26 cellular contexts compared by ENCODE assay signal in genomic region chr3:62732183-62732904, GRCh38.
"Had no signal": no experiment of that assay in that cellular context is flagged by ENCODE, and none has a peak within 500 bp of the region (broad histone marks: within the 10 kb centered on the region; RNA-seq: fewer than 3 reads in every experiment).

No MANE protein-coding gene starts in this region.

- H3K4me3 Mint-ChIP-seq: activated CD4-positive, alpha-beta memory T cell treated with anti-CD3 and anti-CD28 coated beads, Interleukin-2, amount 10 ng/mL, durations not matched to agents 7 days and 5 days; activated CD4-positive, alpha-beta T cell treated with anti-CD3 and anti-CD28 coated beads, Interleukin-2, amount 10 ng/mL, durations not matched to agents 7 days and 5 days; activated T-cell treated with anti-CD3 and anti-CD28 coated beads, Interleukin-2, amount 50 U/mL, for 24 hours; activated T-helper 17 cell treated with anti-CD3 and anti-CD28 coated beads, Interleukin-2, amount 50 U/mL, for 72 hours; immature natural killer cell; memory B cell; natural killer cell treated with Interleukin-12 subunit alpha and Interleukin-12 subunit beta and Interleukin-15 and Interleukin-18, amount 100 ng/mL, for 72 hours; stimulated activated naive CD8-positive, alpha-beta T cell treated with anti-CD3 and anti-CD28 coated beads, Interleukin-15, amount 100 ng/mL, for 72 hours had no signal

- H3K4me3 ChIP-seq: gastrocnemius medialis, right atrium auricular region, upper lobe of left lung, vagina had no signal

- H3K27ac Mint-ChIP-seq: activated CD4-positive, alpha-beta memory T cell treated with anti-CD3 and anti-CD28 coated beads, Interleukin-2, amount 10 ng/mL, durations not matched to agents 7 days and 5 days; activated CD4-positive, alpha-beta T cell treated with anti-CD3 and anti-CD28 coated beads, Interleukin-2, amount 10 ng/mL, durations not matched to agents 7 days and 5 days; activated T-cell treated with anti-CD3 and anti-CD28 coated beads, Interleukin-2, amount 50 U/mL, for 24 hours; activated T-helper 17 cell treated with anti-CD3 and anti-CD28 coated beads, Interleukin-2, amount 50 U/mL, for 72 hours; immature natural killer cell; memory B cell; natural killer cell treated with Interleukin-12 subunit alpha and Interleukin-12 subunit beta and Interleukin-15 and Interleukin-18, amount 100 ng/mL, for 72 hours; stimulated activated naive CD8-positive, alpha-beta T cell treated with anti-CD3 and anti-CD28 coated beads, Interleukin-15, amount 100 ng/mL, for 72 hours had no signal

- H3K36me3 Mint-ChIP-seq: immature natural killer cell; memory B cell; natural killer cell treated with Interleukin-12 subunit alpha and Interleukin-12 subunit beta and Interleukin-15 and Interleukin-18, amount 100 ng/mL, for 72 hours had no signal

- H3K27ac ChIP-seq: gastrocnemius medialis, right atrium auricular region, upper lobe of left lung, vagina had no signal

- H3K27me3 Mint-ChIP-seq: activated CD4-positive, alpha-beta memory T cell treated with anti-CD3 and anti-CD28 coated beads, Interleukin-2, amount 10 ng/mL, durations not matched to agents 7 days and 5 days; activated CD4-positive, alpha-beta T cell treated with anti-CD3 and anti-CD28 coated beads, Interleukin-2, amount 10 ng/mL, durations not matched to agents 7 days and 5 days; activated T-cell treated with anti-CD3 and anti-CD28 coated beads, Interleukin-2, amount 50 U/mL, for 24 hours; activated T-helper 17 cell treated with anti-CD3 and anti-CD28 coated beads, Interleukin-2, amount 50 U/mL, for 72 hours; memory B cell; natural killer cell treated with Interleukin-12 subunit alpha and Interleukin-12 subunit beta and Interleukin-15 and Interleukin-18, amount 100 ng/mL, for 72 hours; stimulated activated naive CD8-positive, alpha-beta T cell treated with anti-CD3 and anti-CD28 coated beads, Interleukin-15, amount 100 ng/mL, for 72 hours had no signal

- H3K9me3 ChIP-seq: gastrocnemius medialis, right atrium auricular region, upper lobe of left lung, vagina had no signal

- ATAC-seq: activated T-helper 17 cell treated with anti-CD3 and anti-CD28 coated beads, Interleukin-2, amount 50 U/mL, for 72 hours; gastrocnemius medialis; natural killer cell treated with Interleukin-12 subunit alpha and Interleukin-12 subunit beta and Interleukin-15 and Interleukin-18, amount 100 ng/mL, for 72 hours; stimulated activated naive CD8-positive, alpha-beta T cell treated with anti-CD3 and anti-CD28 coated beads, Interleukin-15, amount 100 ng/mL, for 72 hours had no signal

- H3K4me1 Mint-ChIP-seq: activated CD4-positive, alpha-beta memory T cell treated with anti-CD3 and anti-CD28 coated beads, Interleukin-2, amount 10 ng/mL, durations not matched to agents 7 days and 5 days; activated CD4-positive, alpha-beta T cell treated with anti-CD3 and anti-CD28 coated beads, Interleukin-2, amount 10 ng/mL, durations not matched to agents 7 days and 5 days; activated T-helper 17 cell treated with anti-CD3 and anti-CD28 coated beads, Interleukin-2, amount 50 U/mL, for 72 hours; immature natural killer cell; memory B cell; stimulated activated naive CD8-positive, alpha-beta T cell treated with anti-CD3 and anti-CD28 coated beads, Interleukin-15, amount 100 ng/mL, for 72 hours had no signal

- H3K9me3 Mint-ChIP-seq: activated CD4-positive, alpha-beta memory T cell treated with anti-CD3 and anti-CD28 coated beads, Interleukin-2, amount 10 ng/mL, durations not matched to agents 7 days and 5 days; activated CD4-positive, alpha-beta T cell treated with anti-CD3 and anti-CD28 coated beads, Interleukin-2, amount 10 ng/mL, durations not matched to agents 7 days and 5 days; activated T-cell treated with anti-CD3 and anti-CD28 coated beads, Interleukin-2, amount 50 U/mL, for 24 hours; activated T-helper 17 cell treated with anti-CD3 and anti-CD28 coated beads, Interleukin-2, amount 50 U/mL, for 72 hours; memory B cell had no signal

- H3K36me3 ChIP-seq: gastrocnemius medialis, right atrium auricular region, upper lobe of left lung, vagina had no signal

- H3K27me3 ChIP-seq: gastrocnemius medialis, right atrium auricular region, upper lobe of left lung, vagina had no signal

- DNase-seq: activated CD4-positive, alpha-beta memory T cell treated with anti-CD3 and anti-CD28 coated beads, Interleukin-2, amount 10 ng/mL, durations not matched to agents 7 days and 5 days; activated CD4-positive, alpha-beta T cell treated with anti-CD3 and anti-CD28 coated beads for 1 hour; activated CD4-positive, alpha-beta T cell treated with anti-CD3 and anti-CD28 coated beads, Interleukin-2, amount 10 ng/mL, durations not matched to agents 7 days and 5 days; activated CD8-positive, alpha-beta memory T cell treated with anti-CD3 and anti-CD28 coated beads, Interleukin-2, amount 50 U/mL, for 48 hours; activated gamma-delta T cell treated with Interleukin-2 at 50 U/mL for 16 hours; activated naive CD4-positive, alpha-beta T cell treated with anti-CD3 and anti-CD28 coated beads, Interleukin-2, amount 50 U/mL, for 16 hours; activated T-cell treated with anti-CD3 and anti-CD28 coated beads, Interleukin-2, amount 50 U/mL, for 24 hours; amygdala; central memory CD4-positive, alpha-beta T cell; effector CD8-positive, alpha-beta T cell; erythroblast; gastrocnemius medialis; hippocampal formation; immature natural killer cell; kidney; midbrain; stimulated activated CD4-positive, alpha-beta T cell treated with anti-CD3 and anti-CD28 coated beads, Interleukin-4, amount 100 ng/mL, for 1 hour; stimulated activated naive CD8-positive, alpha-beta T cell treated with anti-CD3 and anti-CD28 coated beads, Interleukin-15, amount 100 ng/mL, for 72 hours; substantia nigra; T-helper 2 cell; upper lobe of left lung had no signal

- H3K4me1 ChIP-seq: gastrocnemius medialis, right atrium auricular region, upper lobe of left lung, vagina had no signal
